ENCODE assay signal across 1 cellular context in genomic region chr6:3403244-3404154, GRCh38.
TF ChIP-seq lines count a peak whose summit lies in the region.

No MANE protein-coding gene starts in this region.

TF ChIP-seq in H1, 55 proteins besides CTCF, POLR2A, EP300 and RAD21:
- TF ChIP-seq NRF1 (IDR thresholded peaks at IDR 0.05; ENCODE audit: low read depth, low read length), result no peak
- no peak for TF ChIP-seq RBBP5 (IDR thresholded peaks at IDR 0.05; ENCODE audit: borderline replicate concordance, low read depth, low read length)
- no peak for TF ChIP-seq KDM4A (IDR thresholded peaks at IDR 0.05; ENCODE audit: low read depth, low read length, severe bottlenecking)
- TF ChIP-seq ZNF274 (IDR thresholded peaks at IDR 0.05; ENCODE audit: borderline replicate concordance, extremely low read depth, low read length), result no peak
- no peak for TF ChIP-seq CTBP2 (IDR thresholded peaks at IDR 0.05; ENCODE audit: borderline replicate concordance, insufficient read depth, insufficient read length, low read length)
- TF ChIP-seq SP1 (IDR thresholded peaks at IDR 0.05; ENCODE audit: low read depth, low read length), result no peak
- no peak for TF ChIP-seq GABPA (IDR thresholded peaks at IDR 0.05; ENCODE audit: borderline replicate concordance, insufficient read depth, low read length)
- TF ChIP-seq HDAC2 (IDR thresholded peaks at IDR 0.05; ENCODE audit: borderline replicate concordance in 1 of 2, low read depth in 2 of 2, low read length in 2 of 2), result no peak
- TF ChIP-seq POLR2AphosphoS5 (IDR thresholded peaks at IDR 0.05; ENCODE audit: low read depth, low read length), result no peak
